8 cellular contexts compared by ENCODE assay signal in the genomic region with DNA sequence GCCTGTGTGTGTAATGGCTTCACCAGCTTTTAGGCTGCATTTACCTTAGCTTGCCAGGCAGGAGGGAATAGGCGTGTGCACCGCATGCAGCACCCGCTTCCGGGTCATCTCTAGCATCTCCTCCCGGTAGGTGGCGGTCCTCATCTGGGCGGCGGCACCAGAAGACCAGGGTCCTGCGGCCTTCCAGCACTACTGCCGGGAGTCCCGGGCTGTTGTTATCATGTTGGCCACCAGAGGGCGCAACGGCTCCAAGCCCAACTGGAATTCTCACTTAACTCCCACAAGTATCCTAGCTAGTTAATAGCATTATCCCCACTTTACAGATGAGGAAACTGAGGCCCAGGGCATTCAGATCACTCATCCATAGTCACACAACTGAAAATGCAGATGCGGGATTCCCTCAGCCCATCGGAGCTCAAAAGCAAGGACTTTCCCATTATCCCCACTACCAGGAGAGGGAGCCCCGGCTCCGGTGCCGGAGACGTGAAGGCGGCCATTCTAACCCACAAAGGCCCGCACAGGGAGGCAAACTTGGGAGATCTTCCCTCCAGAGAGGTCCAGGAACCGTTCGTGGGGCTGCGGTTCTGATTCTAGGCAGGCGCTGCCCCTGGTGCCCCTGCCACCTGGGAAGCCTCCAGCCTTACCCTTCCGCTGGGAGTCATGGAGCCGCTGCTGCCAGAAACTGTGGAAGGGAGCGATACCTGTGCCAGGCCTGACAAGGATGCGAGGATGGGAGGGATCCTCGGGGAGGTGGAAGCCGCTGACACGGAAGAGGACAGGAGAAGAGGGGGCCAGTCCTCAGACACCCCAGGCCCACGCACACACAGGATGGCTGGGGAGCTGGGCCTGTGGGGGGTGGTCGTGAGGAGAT. TPM values are rescaled to one million over a fixed set of nuclear protein-coding genes. Genes with fewer than 3 reads are reported as not detected.
DNase-seq lines count a peak whose midpoint lies in the region; ATAC-seq, FAIRE-seq and TF ChIP-seq lines count a peak whose summit lies in the region.

No MANE protein-coding gene starts in this region.

- H3K4me1 ChIP-seq in psoas muscle, result no peaks in the 10 kb centered on the region

- FAIRE-seq in D721Med (lab: Jason Lieb, UNC), result no peak

- H3K36me3 ChIP-seq in psoas muscle (ENCODE audit: insufficient read depth in 1 of 2, low read depth in 1 of 2), result no peaks in the 10 kb centered on the region

- no peaks in the 10 kb centered on the region for H3K9me3 ChIP-seq in psoas muscle

- DNase-seq in D721Med (ENCODE audit: insufficient read length, low spot score), result peak; percentile 89
- DNase-seq in M059J (ENCODE audit: low read depth), result peak; percentile 56
- DNase-seq in SK-N-DZ (ENCODE audit: low spot score), result peak; percentile 83
- peak; percentile 72 for DNase-seq in activated naive CD4-positive, alpha-beta T cell treated with Interleukin-2 at 50 U/mL for 16 hours
- DNase-seq in Right ventricle myocardium inferior (ENCODE audit: missing footprints), result peak; percentile 87
- DNase-seq in psoas muscle, result peak; percentile 69 to 81
- no peak for DNase-seq in putamen (ENCODE audit: low spot score)

- ATAC-seq in GM21619 (IDR thresholded peaks at IDR 0.05; ENCODE audit: unreplicated experiment), result peak; percentile 73
- no peak for ATAC-seq in Right ventricle myocardium inferior
- ATAC-seq in psoas muscle, result peak; percentile 42 to 67 (median 63)

- intact Hi-C loops in Right ventricle myocardium inferior (cut with DNase I) (loop anchor here (1.0 to 5.0 kb wide), 4 partner anchors 102 to 418 kb away; no protein-coding TSS in a partner anchor), psoas muscle (cut with DNase I) (loop anchor here (2.0 to 10.0 kb wide), 5 partner anchors 102 to 420 kb away; no protein-coding TSS in a partner anchor)

- H3K27ac ChIP-seq in psoas muscle, result no peak overlapping the region

- H3K27me3 ChIP-seq in psoas muscle (ENCODE audit: insufficient read depth in 3 of 3, low read length in 2 of 3), result no peaks in the 10 kb centered on the region

- WGBS in psoas muscle, 3 donors, result 45 to 51% (median 46%) methylated on average over 34 of the region's 34 CpGs

- TF ChIP-seq CTCF in D721Med (IDR thresholded peaks at IDR 0.05; ENCODE audit: insufficient read depth, missing control alignments) (peak; percentile 84), psoas muscle (IDR thresholded peaks at IDR 0.05) (peak; percentile 92)

- no peak overlapping the region for H3K4me3 ChIP-seq in psoas muscle

RNA-seq across cellular contexts. Expression of a gene that starts 23.9 kb away (rescaled TPM):
- total RNA-seq in M059J (2014; rRNA removed; shearing (Covaris generic)), result 96.1 and 113 TPM in 2 replicates
- polyA plus RNA-seq in SK-N-DZ (2014; cell fraction: cytosol; rRNA removed), result 0.13 TPM in 1 of 2 replicates, not detected in the other
- 0.18 TPM in 1 of 2 replicates, not detected in the other for polyA plus RNA-seq in SK-N-DZ (2014; cell fraction: nucleus; rRNA removed)
- 18.2 TPM for total RNA-seq in Right ventricle myocardium inferior
- total RNA-seq in psoas muscle, result 10 to 100 TPM in 3 of 4 donors, 1 to 10 TPM in 1; 9.6 to 11.7 (median 11.1) TPM
- 10 to 100 TPM in 1 of 3 donors, 1 to 10 TPM in 2; 4.3 to 10.3 (median 7.9) TPM for polyA plus RNA-seq in psoas muscle
